Comparison of ENCODE assay signal across 7 cellular contexts in genomic region chrX:107776649-107777535, GRCh38.
DNase-seq lines count a peak whose midpoint lies in the region; ATAC-seq, FAIRE-seq and TF ChIP-seq lines count a peak whose summit lies in the region.

No MANE protein-coding gene starts in this region.

- H3K4me3 ChIP-seq in iPS-15b (ENCODE audit: low read depth, low read length) (peak overlapping the region; percentile 60), skeletal muscle cell (ENCODE audit: low read depth, low read length) (peak overlapping the region; percentile 49)

- DNase-seq in NCI-H2081 (lab: John Stamatoyannopoulos, UW), result peak; percentile 87 to 88
- DNase-seq in brain pericyte (ENCODE audit: low read depth, low spot score), result peak; percentile 77
- DNase-seq in skeletal muscle cell (ENCODE audit: low read depth), result peak; percentile 70

- H3K36me3 ChIP-seq in iPS-15b (ENCODE audit: control insufficient read depth, insufficient read depth, low read length), result no peaks in the 10 kb centered on the region

- peaks cover 18% of the 10 kb centered on the region for H3K4me1 ChIP-seq in iPS-15b (ENCODE audit: control insufficient read depth, insufficient read depth, low read length)

- H3K27me3 ChIP-seq in iPS-15b (ENCODE audit: control insufficient read depth, insufficient read depth, low read length), result peaks cover 43% of the 10 kb centered on the region

- peak; percentile 69 for FAIRE-seq in TTC549 (lab: Jason Lieb, UNC)

- peak; percentile 79 for ATAC-seq in GM18505 (IDR thresholded peaks at IDR 0.05; ENCODE audit: unreplicated experiment)
- ATAC-seq in HG03025 (IDR thresholded peaks at IDR 0.05; ENCODE audit: low FRiP score, unreplicated experiment), result peak; percentile 84

- H3K9me3 ChIP-seq in iPS-15b (ENCODE audit: control insufficient read depth, insufficient read depth, low read length), result no peaks in the 10 kb centered on the region

- H3K9ac ChIP-seq in iPS-15b (ENCODE audit: low read depth, low read length), result no peak overlapping the region

- no peak for TF ChIP-seq POLR2A in GM18505 (IDR thresholded peaks at IDR 0.05; ENCODE audit: borderline replicate concordance, extremely low read depth, insufficient read depth, insufficient read length)

Comparison
In these comparisons a context has a peak if more than half of its experiments do, and no peak if none do; other contexts are left out.
1. Peak in every context shown above with its lines: DNase-seq, ATAC-seq and H3K4me3 ChIP-seq.